In the genomic region with DNA sequence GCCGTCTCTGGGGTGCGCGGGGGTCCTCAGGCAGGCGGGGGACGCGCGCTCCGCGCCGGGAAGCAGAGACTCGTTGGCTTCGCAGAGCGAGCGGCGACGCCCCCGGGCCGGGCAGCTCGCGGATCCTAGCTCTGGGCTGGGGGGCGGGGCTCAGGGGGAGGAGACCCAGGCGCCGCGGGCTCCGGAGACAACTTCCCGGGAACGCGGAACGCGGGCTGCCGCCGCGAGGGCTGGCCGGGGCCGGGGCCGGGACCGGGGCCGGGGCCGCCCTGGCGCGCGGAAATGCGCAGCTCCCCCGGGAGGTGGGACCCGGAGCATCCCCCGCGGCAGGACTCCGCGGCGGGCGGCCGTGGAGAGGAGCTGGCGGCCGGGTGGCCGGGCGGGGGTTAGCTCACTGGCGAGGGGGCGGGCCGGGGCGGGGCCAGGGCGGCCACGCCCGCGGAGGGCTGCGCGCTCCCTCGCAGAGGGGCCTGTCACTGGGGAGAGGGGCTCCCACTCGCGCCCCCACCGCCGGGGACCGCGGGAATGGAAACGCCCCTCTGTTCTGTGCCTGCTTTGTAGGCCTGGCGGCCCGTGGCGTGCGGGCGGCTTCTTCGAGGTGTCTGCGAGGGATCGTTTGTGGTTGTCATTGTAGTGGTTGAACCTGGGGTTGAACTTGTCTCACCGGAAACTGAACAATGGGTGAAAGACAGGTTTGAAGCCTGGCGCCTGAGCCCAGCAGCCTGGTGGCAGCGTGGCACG, we compare ENCODE assay signal across 8 cellular contexts. TPM values are rescaled to one million over a fixed set of nuclear protein-coding genes. Genes with fewer than 3 reads are reported as not detected.
DNase-seq lines count a peak whose midpoint lies in the region; ATAC-seq and TF ChIP-seq lines count a peak whose summit lies in the region.

Gene GAS7, minus strand, starts transcription at position 98 of the 741 bp plus-strand sequence.

- ATAC-seq in GM19455 (IDR thresholded peaks at IDR 0.05; ENCODE audit: unreplicated experiment) (peak; percentile 68), HG02571 (IDR thresholded peaks at IDR 0.05; ENCODE audit: unreplicated experiment) (no peak), HG03097 (IDR thresholded peaks at IDR 0.05; ENCODE audit: low FRiP score, unreplicated experiment) (no peak)

- peak within 1 kb of the TSS; percentile 32 to 58 for H3K4me3 ChIP-seq in cardiac fibroblast (replicated peaks in 1 of 2; ENCODE audit: low read depth in 2 of 2, low read length in 2 of 2)

- peak; percentile 85 for DNase-seq in AG20443 (ENCODE audit: low spot score)
- DNase-seq in RPMI7951 (ENCODE audit: low read depth): peak; percentile 35
- DNase-seq in cardiac fibroblast (ENCODE audit: low read depth in 2 of 2): peak in 1 of 2 donors; percentile 55
- peak; percentile 93 for DNase-seq in left kidney (ENCODE audit: low read depth, low spot score)
- DNase-seq in stimulated activated CD8-positive, alpha-beta memory T cell treated with anti-CD3 and anti-CD28 coated beads, Interleukin-4, amount 100 ng/mL, for 24 hours (ENCODE audit: low read depth): peak; percentile 38

- TF ChIP-seq CTCF in cardiac fibroblast (IDR thresholded peaks at IDR 0.05; ENCODE audit: low read depth, low read length): no peak

RNA-seq across cellular contexts. Expression of gene GAS7, which starts in this region (rescaled TPM):
- total RNA-seq in RPMI7951 (2014; rRNA removed; shearing (Covaris generic)): 18.1 and 20.3 TPM in 2 replicates
